In the genomic region with DNA sequence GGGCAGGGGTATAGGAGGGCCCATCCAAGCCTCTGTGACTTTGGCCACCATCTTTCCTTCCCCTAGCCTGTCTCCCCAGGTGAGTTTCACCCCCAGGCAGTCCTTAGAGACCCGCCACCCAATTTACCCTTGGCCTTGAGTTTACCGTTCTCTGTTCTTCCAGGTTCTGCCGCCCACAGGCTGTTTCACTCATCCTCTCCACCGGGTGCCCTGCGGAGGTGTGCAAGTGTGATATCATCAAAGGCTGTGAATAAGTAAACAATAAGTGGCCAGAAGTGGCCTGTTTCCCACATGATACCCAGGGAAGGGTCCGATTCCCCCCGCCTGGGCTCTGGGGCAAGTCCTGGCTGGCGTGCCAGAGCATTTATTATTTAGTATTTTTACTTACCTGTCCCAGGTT, we compare ENCODE assay signal across 2 cellular contexts.
TF ChIP-seq lines count a peak whose summit lies in the region.

No MANE protein-coding gene starts in this region.

TF ChIP-seq in A549, 52 proteins besides CTCF, POLR2A, EP300 and RAD21:
- TF ChIP-seq HOXB13 (CRISPR knock-in tag; IDR thresholded peaks at IDR 0.05; ENCODE audit: low read depth): no peak
- no peak for TF ChIP-seq SREBF2 (IDR thresholded peaks at IDR 0.05)
- TF ChIP-seq, protein P1, sequence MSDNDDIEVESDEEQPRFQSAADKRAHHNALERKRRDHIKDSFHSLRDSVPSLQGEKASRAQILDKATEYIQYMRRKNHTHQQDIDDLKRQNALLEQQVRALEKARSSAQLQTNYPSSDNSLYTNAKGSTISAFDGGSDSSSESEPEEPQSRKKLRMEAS (IDR thresholded peaks at IDR 0.05): no peak
- no peak for TF ChIP-seq EHMT2 (IDR thresholded peaks at IDR 0.05; ENCODE audit: low read depth)
- TF ChIP-seq TP53 (CRISPR knock-in tag; IDR thresholded peaks at IDR 0.05): no peak
- TF ChIP-seq CBX2 (IDR thresholded peaks at IDR 0.05; ENCODE audit: borderline replicate concordance, low read depth): no peak
- no peak for TF ChIP-seq ZNF302 (CRISPR knock-in tag; IDR thresholded peaks at IDR 0.05)
- TF ChIP-seq ESRRA (IDR thresholded peaks at IDR 0.05; ENCODE audit: borderline replicate concordance, low read length): no peak
- TF ChIP-seq, protein P2, sequence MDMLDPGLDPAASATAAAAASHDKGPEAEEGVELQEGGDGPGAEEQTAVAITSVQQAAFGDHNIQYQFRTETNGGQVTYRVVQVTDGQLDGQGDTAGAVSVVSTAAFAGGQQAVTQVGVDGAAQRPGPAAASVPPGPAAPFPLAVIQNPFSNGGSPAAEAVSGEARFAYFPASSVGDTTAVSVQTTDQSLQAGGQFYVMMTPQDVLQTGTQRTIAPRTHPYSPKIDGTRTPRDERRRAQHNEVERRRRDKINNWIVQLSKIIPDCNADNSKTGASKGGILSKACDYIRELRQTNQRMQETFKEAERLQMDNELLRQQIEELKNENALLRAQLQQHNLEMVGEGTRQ (IDR thresholded peaks at IDR 0.05): no peak

TF ChIP-seq in K562, 482 proteins besides CTCF, POLR2A, EP300 and RAD21:
- no peak for TF ChIP-seq ZNF766 (CRISPR knock-in tag; conservative IDR thresholded peaks at IDR 0.05)
- no peak for TF ChIP-seq RB1 (IDR thresholded peaks at IDR 0.05; ENCODE audit: low read depth)
- TF ChIP-seq SRSF1 (IDR thresholded peaks at IDR 0.05; ENCODE audit: low read depth, low read length): no peak
- peak; percentile 57; the same call in 1 of the 2 replicates for TF ChIP-seq EGR1 (conservative IDR thresholded peaks at IDR 0.05)
- no peak for TF ChIP-seq EWSR1 (IDR thresholded peaks at IDR 0.05; ENCODE audit: borderline replicate concordance, low read depth, partially characterized antibody)
